In genomic region chr1:16420719-16421118, GRCh38 we compare ENCODE assay signal across 9 cellular contexts. TPM values are rescaled to one million over a fixed set of nuclear protein-coding genes. Genes with fewer than 3 reads are reported as not detected.
DNase-seq lines count a peak whose midpoint lies in the region; ATAC-seq and TF ChIP-seq lines count a peak whose summit lies in the region.
"Had no signal": no experiment of that assay in that cellular context is flagged by ENCODE, and none has a peak within 500 bp of the region (broad histone marks: within the 10 kb centered on the region; RNA-seq: fewer than 3 reads in every experiment).

No MANE protein-coding gene starts in this region.

- intact Hi-C loops in MCF 10A (cut with micrococcal nuclease), result no loop called here

- in situ Hi-C loops in ACHN (cut with HindIII; ENCODE audit: low pct_ligation_motif_present, low pct_unique_long_range_greater_than_20kb, low sequenced_read_pairs), result no loop called here

- H3K27me3 Mint-ChIP-seq in T-cell (no peaks in the 10 kb centered on the region), MCF 10A (ENCODE audit: insufficient read depth, unreplicated experiment) (peaks cover 27% of the 10 kb centered on the region)
- H3K27me3 Mint-ChIP-seq in central memory CD8-positive, alpha-beta T cell, result no peaks in the 10 kb centered on the region
- H3K27me3 Mint-ChIP-seq in stimulated activated memory B cell treated with anti-CD40 and anti-IgM and Interleukin-4, amounts not matched to agents 10 μg/mL and 1 μg/mL and 100 μg/mL, for 72 hours, result peaks cover 19% of the 10 kb centered on the region

- no peaks in the 10 kb centered on the region for H3K4me1 ChIP-seq in right atrium auricular region

- CTCF ChIA-PET in T-cell (lab: Charles Lee), result no interaction called here
- CTCF ChIA-PET in MCF 10A (lab: Yijun Ruan, JAX), result interaction anchor here (0.6 to 1.2 kb wide), 3 partner anchors 10 to 26 kb away, joined by 3 to 4 read pairs (median 3); no protein-coding TSS in a partner anchor

- H3K4me3 Mint-ChIP-seq in T-cell (peak overlapping the region; percentile 52 to 80 (median 62)), MCF 10A (ENCODE audit: unreplicated experiment) (no peak overlapping the region)
- peak overlapping the region; percentile 70 for H3K4me3 Mint-ChIP-seq in central memory CD8-positive, alpha-beta T cell
- peak overlapping the region; percentile 9 for H3K4me3 Mint-ChIP-seq in stimulated activated memory B cell treated with anti-CD40 and anti-IgM and Interleukin-4, amounts not matched to agents 10 μg/mL and 1 μg/mL and 100 μg/mL, for 72 hours

- H3K27ac Mint-ChIP-seq in T-cell (peak overlapping the region; percentile 93 to 95), MCF 10A (ENCODE audit: low read depth, unreplicated experiment) (no peak overlapping the region)
- H3K27ac Mint-ChIP-seq in central memory CD8-positive, alpha-beta T cell (ENCODE audit: low read depth), result peak overlapping the region; percentile 78
- peak overlapping the region; percentile 68 for H3K27ac Mint-ChIP-seq in stimulated activated memory B cell treated with anti-CD40 and anti-IgM and Interleukin-4, amounts not matched to agents 10 μg/mL and 1 μg/mL and 100 μg/mL, for 72 hours

- H3K9me3 Mint-ChIP-seq in T-cell (no peaks in the 10 kb centered on the region), MCF 10A (ENCODE audit: unreplicated experiment) (peaks cover 7% of the 10 kb centered on the region)
- H3K9me3 Mint-ChIP-seq in central memory CD8-positive, alpha-beta T cell, result no peaks in the 10 kb centered on the region
- H3K9me3 Mint-ChIP-seq in stimulated activated memory B cell treated with anti-CD40 and anti-IgM and Interleukin-4, amounts not matched to agents 10 μg/mL and 1 μg/mL and 100 μg/mL, for 72 hours, result no peaks in the 10 kb centered on the region

- H3K4me1 Mint-ChIP-seq in T-cell (peaks cover 23 to 36% (median 35%) of the 10 kb centered on the region in 3 donors), MCF 10A (ENCODE audit: insufficient read depth, unreplicated experiment) (peaks cover 5% of the 10 kb centered on the region)
- peaks cover 30% of the 10 kb centered on the region for H3K4me1 Mint-ChIP-seq in central memory CD8-positive, alpha-beta T cell
- peaks cover 25% of the 10 kb centered on the region for H3K4me1 Mint-ChIP-seq in stimulated activated memory B cell treated with anti-CD40 and anti-IgM and Interleukin-4, amounts not matched to agents 10 μg/mL and 1 μg/mL and 100 μg/mL, for 72 hours

- ATAC-seq in T-cell (replicated peaks in 1 of 4), result peak; percentile 96 to 98 (median 98)
- peak; percentile 99 for ATAC-seq in central memory CD8-positive, alpha-beta T cell (replicated peaks; ENCODE audit: extremely low read depth, poor library complexity, severe bottlenecking)
- peak; percentile 89 for ATAC-seq in stimulated activated memory B cell treated with anti-CD40 and anti-IgM and Interleukin-4, amounts not matched to agents 10 μg/mL and 1 μg/mL and 100 μg/mL, for 72 hours
- ATAC-seq: A549 had no signal

- no peaks in the 10 kb centered on the region for H3K36me3 ChIP-seq in right atrium auricular region

- no peak overlapping the region for H3K27ac ChIP-seq in right atrium auricular region
- H3K27ac ChIP-seq: A549 had no signal

- TF ChIP-seq CTCF in MCF 10A (IDR thresholded peaks at IDR 0.05; ENCODE audit: unreplicated experiment), result no peak
- no peak for TF ChIP-seq CTCF in right atrium auricular region (IDR thresholded peaks at IDR 0.05)

- no peaks in the 10 kb centered on the region for H3K9me3 ChIP-seq in right atrium auricular region
- H3K9me3 ChIP-seq: A549 had no signal

- H3K4me3 ChIP-seq in right atrium auricular region, result no peak overlapping the region
- H3K4me3 ChIP-seq: A549 had no signal

- H3K27me3 ChIP-seq in right atrium auricular region, result no peaks in the 10 kb centered on the region

- H3K36me3 Mint-ChIP-seq in T-cell (no peaks in the 10 kb centered on the region), MCF 10A (ENCODE audit: insufficient read depth, unreplicated experiment) (no peaks in the 10 kb centered on the region)
- H3K36me3 Mint-ChIP-seq in central memory CD8-positive, alpha-beta T cell (ENCODE audit: insufficient read depth), result peaks cover 2% of the 10 kb centered on the region
- H3K36me3 Mint-ChIP-seq in stimulated activated memory B cell treated with anti-CD40 and anti-IgM and Interleukin-4, amounts not matched to agents 10 μg/mL and 1 μg/mL and 100 μg/mL, for 72 hours, result no peaks in the 10 kb centered on the region

- POLR2A ChIA-PET in T-cell (lab: Charles Lee), result interaction anchor here in 1 of 2 donors (0.6 kb wide), 2 partner anchors 57 to 214 kb away, joined by 4 to 8 read pairs; no protein-coding TSS in a partner anchor
- POLR2A ChIA-PET in MCF 10A (lab: Yijun Ruan, JAX), result interaction anchor here (0.7 kb wide), 1 partner anchor 11 kb away, joined by 3 read pairs; no protein-coding TSS in a partner anchor

- no TSS peak for BruUV-seq in MCF 10A (replicated peaks; lab: Mats Ljungman, UMichigan)

- DNase-seq in NOMO-1 treated with DMSO at 0.1 percent for 48 hours (lab: John Stamatoyannopoulos, UW; ENCODE audit: unreplicated experiment) (peak; percentile 31), NOMO-1 treated with dmso at 0.1 percent for 144 hours (lab: John Stamatoyannopoulos, UW; ENCODE audit: unreplicated experiment) (no peak), T-cell (peak; percentile 14 to 59 (median 40)), ACHN (no peak), MCF 10A (ENCODE audit: unreplicated experiment) (no peak), right atrium auricular region (ENCODE audit: low spot score) (no peak)
- peak; percentile 17 to 55 for DNase-seq in central memory CD8-positive, alpha-beta T cell (ENCODE audit: low spot score in 2 of 2)

RNA-seq across cellular contexts. Expression of gene SPATA21, which starts 16.5 kb away (rescaled TPM):
- total RNA-seq in T-cell (not detected), MCF 10A (2022) (not detected in 2 replicates), right atrium auricular region (not detected)

RNA-seq across cellular contexts. Expression of gene NECAP2, which starts 19.8 kb away (rescaled TPM):
- total RNA-seq in T-cell (100 to 1,000 TPM in 4 of 5 donors, 10 to 100 TPM in 1; 98.4 to 149 (median 138) TPM), MCF 10A (2022) (34.1 and 41.4 TPM in 2 replicates), right atrium auricular region (10 to 100 TPM; 16.2 to 29.9 TPM)

RNA-seq across cellular contexts. Expression of gene SZRD1, which starts 53.7 kb away (rescaled TPM):
- total RNA-seq in T-cell (100 to 1,000 TPM in 3 of 5 donors, 10 to 100 TPM in 2; 87.2 to 122 (median 106) TPM), MCF 10A (2022) (108 and 114 TPM in 2 replicates), right atrium auricular region (10 to 100 TPM; 54.4 to 81.2 TPM)

Comparison
In these comparisons a context has a peak if more than half of its experiments do, and no peak if none do; other contexts are left out.
1. DNase-seq: peak in NOMO-1 treated with DMSO at 0.1 percent for 48 hours (single experiment), T-cell (34 of 34) and central memory CD8-positive, alpha-beta T cell (2 of 2); none in NOMO-1 treated with dmso at 0.1 percent for 144 hours (single experiment), ACHN (single experiment), MCF 10A (single experiment) and right atrium auricular region (single experiment).
2. Peak in every context shown above with its lines, with median percentiles within 50 percentile points of each other: ATAC-seq.